Comparison of ENCODE assay signal across 10 cellular contexts in the genomic region with DNA sequence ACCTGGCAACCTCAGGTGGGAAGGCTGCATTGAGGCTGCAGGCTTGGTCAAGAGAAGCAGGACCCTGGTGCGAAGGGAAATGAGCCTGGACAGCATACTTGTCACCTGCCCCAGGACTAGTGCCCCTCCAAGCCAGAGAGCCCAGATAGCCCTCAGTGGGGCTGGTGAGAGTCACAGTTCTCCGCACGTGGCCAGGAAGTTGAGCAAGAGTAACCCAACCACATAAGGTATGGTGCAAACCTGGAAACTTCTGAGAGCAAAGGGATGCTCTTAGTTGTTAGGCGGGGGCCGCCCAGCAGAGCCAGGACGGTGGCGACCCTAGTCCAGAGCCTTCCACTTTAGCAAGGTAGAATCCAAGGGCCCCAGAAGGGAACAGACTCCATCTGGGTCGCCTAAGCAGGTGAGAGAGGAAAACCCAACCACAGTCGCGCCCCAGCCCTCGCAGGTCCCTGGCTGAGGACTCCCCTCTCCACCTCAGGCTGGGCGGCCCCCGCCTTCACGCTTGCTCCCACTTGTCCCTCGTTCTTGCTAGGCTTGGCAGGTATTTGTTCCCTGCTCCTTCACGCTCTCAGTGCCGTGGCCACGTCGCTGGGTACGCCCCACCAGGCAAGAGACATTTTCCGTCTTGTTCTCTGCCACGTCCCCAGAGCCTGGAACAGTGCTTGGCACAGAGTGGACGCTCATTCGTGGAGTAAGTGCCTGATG. TPM values are rescaled to one million over a fixed set of nuclear protein-coding genes. Genes with fewer than 3 reads are reported as not detected.
DNase-seq lines count a peak whose midpoint lies in the region; ATAC-seq, FAIRE-seq and TF ChIP-seq lines count a peak whose summit lies in the region.
"Had no signal": no experiment of that assay in that cellular context is flagged by ENCODE, and none has a peak within 500 bp of the region (broad histone marks: within the 10 kb centered on the region; RNA-seq: fewer than 3 reads in every experiment).

No MANE protein-coding gene starts in this region.

- H3K9me1 ChIP-seq in endothelial cell of umbilical vein (replicated peaks; ENCODE audit: control insufficient read depth, extremely low read depth, insufficient read depth, low read length) = no peaks in the 10 kb centered on the region

- no peak overlapping the region for H3K27ac ChIP-seq in CD4-positive, alpha-beta memory T cell (ENCODE audit: low read depth, low read length)
- H3K27ac ChIP-seq in endothelial cell of umbilical vein (ENCODE audit: insufficient read depth, low read depth, low read length) = no peak overlapping the region
- no peak overlapping the region for H3K27ac ChIP-seq in neural progenitor cell

- peaks cover 23 to 52% (median 34%) of the 10 kb centered on the region in 4 donors for H3K4me1 Mint-ChIP-seq in CD4-positive, alpha-beta memory T cell
- peaks cover 23% of the 10 kb centered on the region for H3K4me1 Mint-ChIP-seq in neural progenitor cell

- H2AFZ ChIP-seq in endothelial cell of umbilical vein (ENCODE audit: low read depth, low read length) = peak overlapping the region; percentile 96
- H2AFZ ChIP-seq in neural progenitor cell (replicated peaks) = peak overlapping the region; percentile 99

- no peaks in the 10 kb centered on the region for H3K9me3 Mint-ChIP-seq in CD4-positive, alpha-beta memory T cell
- H3K9me3 Mint-ChIP-seq in neural progenitor cell = no peaks in the 10 kb centered on the region

- TF ChIP-seq CTCF in endothelial cell of umbilical vein (IDR thresholded peaks at IDR 0.05; ENCODE audit: extremely low read depth in 1 of 2, insufficient read depth in 1 of 2, low read depth in 1 of 2, low read length in 2 of 2) (no peak), neural progenitor cell (IDR thresholded peaks at IDR 0.05) (no peak)

- H3K36me3 Mint-ChIP-seq in CD4-positive, alpha-beta memory T cell = peaks cover 7 to 21% of the 10 kb centered on the region in 2 donors
- peaks cover 9% of the 10 kb centered on the region for H3K36me3 Mint-ChIP-seq in neural progenitor cell

- H3K27me3 Mint-ChIP-seq in CD4-positive, alpha-beta memory T cell = no peaks in the 10 kb centered on the region
- H3K27me3 Mint-ChIP-seq in neural progenitor cell (ENCODE audit: insufficient read depth, low read depth) = peaks cover 9% of the 10 kb centered on the region

- dilution Hi-C loops in endothelial cell of umbilical vein (cut with MboI; ENCODE audit: extremely low pct_ligation_motif_present, low sequenced_read_pairs) = no loop called here

- intact Hi-C loops in CD4-positive, alpha-beta memory T cell (cut with micrococcal nuclease) = loop anchor here (5.0 to 10.0 kb wide), 4 partner anchors 216 to 376 kb away; partner anchors contain the start of genes CCDC32, INO80 and RPUSD2
- intact Hi-C loops in endothelial cell of umbilical vein (cut with micrococcal nuclease) = loop anchor here (5.0 to 10.0 kb wide), 3 partner anchors 106 to 328 kb away; partner anchors contain the start of genes CCDC32 and RPUSD2

- H3K27me3 ChIP-seq in CD4-positive, alpha-beta memory T cell (ENCODE audit: insufficient read depth, low read length) = no peaks in the 10 kb centered on the region
- H3K27me3 ChIP-seq in endothelial cell of umbilical vein (ENCODE audit: control insufficient read depth in 2 of 2, insufficient read depth in 2 of 2, low read length in 2 of 2) = no peaks in the 10 kb centered on the region
- H3K27me3 ChIP-seq in neural progenitor cell = peaks cover 20% of the 10 kb centered on the region

- H3K9me3 ChIP-seq in CD4-positive, alpha-beta memory T cell (ENCODE audit: control insufficient read depth in 1 of 2, low read length in 2 of 2) = no peaks in the 10 kb centered on the region
- H3K9me3 ChIP-seq in endothelial cell of umbilical vein (replicated peaks; ENCODE audit: control insufficient read depth, insufficient read depth, low read length) (no peaks in the 10 kb centered on the region), neural progenitor cell (ENCODE audit: low read depth) (no peaks in the 10 kb centered on the region)
- H3K9me3 ChIP-seq: HAP-1 had no signal

- H3K4me3 ChIP-seq in CD4-positive, alpha-beta memory T cell (ENCODE audit: low read length in 2 of 2) = no peak overlapping the region
- H3K4me3 ChIP-seq in endothelial cell of umbilical vein (replicated peaks in 1 of 3; ENCODE audit: insufficient read depth in 1 of 3, low read depth in 1 of 3, low read length in 3 of 3) (no peak overlapping the region), neural progenitor cell (peak overlapping the region; percentile 84)

- CTCF ChIA-PET in CD4-positive, alpha-beta memory T cell (lab: Charles Lee; ENCODE audit: partially characterized antibody) = interaction anchor here (0.6 to 6.3 kb wide), 20 partner anchors 11 to 338 kb away, joined by 3 to 245 read pairs (median 6); partner anchors contain the start of genes CHP1, KNL1, RAD51 and RHOV
- CTCF ChIA-PET in endothelial cell of umbilical vein (lab: Charles Lee) = interaction anchor here (0.6 to 3.7 kb wide), 41 partner anchors 8 to 451 kb away, joined by 3 to 251 read pairs (median 9); partner anchors contain the start of genes C15orf62, CHAC1, DNAJC17 and RAD51

- H3K79me2 ChIP-seq in endothelial cell of umbilical vein (ENCODE audit: control insufficient read depth, insufficient read depth, low read length) (peaks cover 18% of the 10 kb centered on the region), neural progenitor cell (ENCODE audit: low read depth) (peaks cover 26% of the 10 kb centered on the region)

- peaks cover 21% of the 10 kb centered on the region for H3K4me1 ChIP-seq in CD4-positive, alpha-beta memory T cell (ENCODE audit: insufficient read depth, low read length)
- H3K4me1 ChIP-seq in endothelial cell of umbilical vein (ENCODE audit: control insufficient read depth, extremely low read depth, insufficient read depth, low read length) (peaks cover 14% of the 10 kb centered on the region), neural progenitor cell (peaks cover 7% of the 10 kb centered on the region)
- H3K4me1 ChIP-seq: HAP-1 had no signal

- no peaks in the 10 kb centered on the region for H3K36me3 ChIP-seq in CD4-positive, alpha-beta memory T cell (ENCODE audit: insufficient read depth, low read length)
- H3K36me3 ChIP-seq in endothelial cell of umbilical vein (ENCODE audit: control insufficient read depth in 2 of 2, extremely low read depth in 1 of 2, insufficient read depth in 2 of 2, low read length in 2 of 2) = peaks cover 0 to 2% of the 10 kb centered on the region in 2 experiments
- no peaks in the 10 kb centered on the region for H3K36me3 ChIP-seq in neural progenitor cell

- H3K4me3 Mint-ChIP-seq in CD4-positive, alpha-beta memory T cell = peak overlapping the region in 7 of 8 donors; percentile 95 to 100 (median 99)
- H3K4me3 Mint-ChIP-seq in neural progenitor cell = peak overlapping the region; percentile 98

- peaks cover 4% of the 10 kb centered on the region for H3F3A ChIP-seq in neural progenitor cell (ENCODE audit: low read depth)

- no peak for TF ChIP-seq POLR2A in endothelial cell of umbilical vein (IDR thresholded peaks at IDR 0.05; ENCODE audit: low read depth, low read length)

- no peak overlapping the region for H3K9ac ChIP-seq in endothelial cell of umbilical vein (replicated peaks; ENCODE audit: extremely low read depth, insufficient read depth, low read length)
- no peak overlapping the region for H3K9ac ChIP-seq in neural progenitor cell

- no peak for DNase-seq in CD4-positive, alpha-beta memory T cell
- DNase-seq in NOMO-1 treated with DMSO at 0.1 percent for 48 hours (lab: John Stamatoyannopoulos, UW; ENCODE audit: unreplicated experiment) = peak; percentile 56
- no peak for DNase-seq in endothelial cell of umbilical vein (ENCODE audit: low read depth, low spot score)
- no peak for DNase-seq in neural progenitor cell (ENCODE audit: low spot score)
- DNase-seq in A172 (ENCODE audit: low spot score) = no peak
- DNase-seq in stimulated activated CD4-positive, alpha-beta T cell treated with anti-CD3 and anti-CD28 coated beads, Interleukin-15, amount 100 ng/mL, for 24 hours = no peak
- DNase-seq in NCI-H226 = no peak

- H3K27ac Mint-ChIP-seq in CD4-positive, alpha-beta memory T cell = peak overlapping the region in 4 of 7 donors; percentile 37 to 99 (median 98)
- H3K27ac Mint-ChIP-seq in neural progenitor cell = no peak overlapping the region

- ATAC-seq in GM21717 (IDR thresholded peaks at IDR 0.05; ENCODE audit: unreplicated experiment) = no peak

- FAIRE-seq in endothelial cell of umbilical vein (lab: Jason Lieb, UNC) = no peak

- no TSS peak for BruUV-seq in endothelial cell of umbilical vein (replicated peaks; lab: Mats Ljungman, UMichigan)

- no peak overlapping the region for H3K4me2 ChIP-seq in endothelial cell of umbilical vein (ENCODE audit: insufficient read depth, low read length)
- peak overlapping the region; percentile 80 for H3K4me2 ChIP-seq in neural progenitor cell

- H4K20me1 ChIP-seq in endothelial cell of umbilical vein (replicated peaks; ENCODE audit: control insufficient read depth, extremely low read depth, insufficient read depth, low read length) (no peaks in the 10 kb centered on the region), neural progenitor cell (ENCODE audit: low read depth) (no peaks in the 10 kb centered on the region)

- POLR2A ChIA-PET in CD4-positive, alpha-beta memory T cell (lab: Charles Lee; ENCODE audit: partially characterized antibody) = interaction anchor here (1.0 to 3.0 kb wide), 6 partner anchors 14 to 129 kb away, joined by 3 to 38 read pairs (median 12); partner anchors contain the start of genes DNAJC17, GCHFR, RHOV and ZFYVE19
- POLR2A ChIA-PET in endothelial cell of umbilical vein (lab: Charles Lee) = interaction anchor here (1.4 kb wide), 1 partner anchor 164 kb away, joined by 9 read pairs; no protein-coding TSS in a partner anchor

RNA-seq across cellular contexts. Expression of gene VPS18, which starts 1.1 kb away (rescaled TPM):
- total RNA-seq in CD4-positive, alpha-beta memory T cell = 10 to 100 TPM; 18.4 to 20.3 TPM
- 10 to 100 TPM; 14.6 to 21.6 TPM for polyA plus RNA-seq in CD4-positive, alpha-beta memory T cell
- total RNA-seq in endothelial cell of umbilical vein (32.8 and 33.3 TPM in 2 replicates), neural progenitor cell (ENCODE audit: low replicate concordance) (8.0 and 22.2 TPM in 2 replicates)
- polyA plus RNA-seq in endothelial cell of umbilical vein = 29.3 and 34.1 TPM in 2 replicates
- polyA plus RNA-seq in endothelial cell of umbilical vein (2011; cell fraction: cytosol; rRNA removed) = 19.1 and 21.5 TPM in 2 replicates
- polyA plus RNA-seq in endothelial cell of umbilical vein (2011; cell fraction: nucleus; rRNA removed) = 24.1 and 25.4 TPM in 2 replicates
- polyA plus RNA-seq in endothelial cell of umbilical vein (2012) = 22.5 and 22.6 TPM in 2 replicates
- 50.3 and 70.1 TPM in 2 replicates for polyA minus RNA-seq in endothelial cell of umbilical vein
- polyA minus RNA-seq in endothelial cell of umbilical vein (2011; cell fraction: cytosol; rRNA and poly(A)+ RNA removed) = 41.5 TPM
- polyA minus RNA-seq in endothelial cell of umbilical vein (2011; cell fraction: nucleus; rRNA and poly(A)+ RNA removed) = 20.5 and 25.5 TPM in 2 replicates
- total RNA-seq in A172 (2014; rRNA removed; shearing (Covaris generic)) = 39.7 and 41.7 TPM in 2 replicates

RNA-seq across cellular contexts. Expression of gene RHOV, which starts 19.1 kb away (rescaled TPM):
- total RNA-seq in CD4-positive, alpha-beta memory T cell = not detected
- polyA plus RNA-seq in CD4-positive, alpha-beta memory T cell = not detected
- total RNA-seq in endothelial cell of umbilical vein = 0.18 and 0.20 TPM in 2 replicates
- polyA plus RNA-seq in endothelial cell of umbilical vein = 0.15 and 0.19 TPM in 2 replicates
- 0.04 and 0.08 TPM in 2 replicates for polyA plus RNA-seq in endothelial cell of umbilical vein (2011; cell fraction: cytosol; rRNA removed)
- polyA plus RNA-seq in endothelial cell of umbilical vein (2011; cell fraction: nucleus; rRNA removed) = 1.1 TPM in 2 replicates
- polyA plus RNA-seq in endothelial cell of umbilical vein (2012) = 0.23 and 0.35 TPM in 2 replicates
- 0.15 TPM in 1 of 2 replicates, not detected in the other for polyA minus RNA-seq in endothelial cell of umbilical vein
- polyA minus RNA-seq in endothelial cell of umbilical vein (2011; cell fraction: cytosol; rRNA and poly(A)+ RNA removed) = 29.2 TPM
- 0.38 and 0.96 TPM in 2 replicates for polyA minus RNA-seq in endothelial cell of umbilical vein (2011; cell fraction: nucleus; rRNA and poly(A)+ RNA removed)
- 1.2 TPM in 1 of 2 replicates, not detected in the other for total RNA-seq in neural progenitor cell (ENCODE audit: low replicate concordance)
- 0.22 and 1.4 TPM in 2 replicates for total RNA-seq in A172 (2014; rRNA removed; shearing (Covaris generic))
- total RNA-seq: mononuclear cell had no signal

RNA-seq across cellular contexts. Expression of gene DLL4, which starts 36.0 kb away (rescaled TPM):
- total RNA-seq in CD4-positive, alpha-beta memory T cell = not detected
- not detected for polyA plus RNA-seq in CD4-positive, alpha-beta memory T cell
- 55.2 and 75.8 TPM in 2 replicates for total RNA-seq in endothelial cell of umbilical vein
- polyA plus RNA-seq in endothelial cell of umbilical vein = 25.5 and 57.8 TPM in 2 replicates
- 26.3 and 26.9 TPM in 2 replicates for polyA plus RNA-seq in endothelial cell of umbilical vein (2011; cell fraction: cytosol; rRNA removed)
- polyA plus RNA-seq in endothelial cell of umbilical vein (2011; cell fraction: nucleus; rRNA removed) = 173 and 179 TPM in 2 replicates
- polyA plus RNA-seq in endothelial cell of umbilical vein (2012) = 3.9 and 5.5 TPM in 2 replicates
- 41.3 and 85.8 TPM in 2 replicates for polyA minus RNA-seq in endothelial cell of umbilical vein
- 7.6 TPM for polyA minus RNA-seq in endothelial cell of umbilical vein (2011; cell fraction: cytosol; rRNA and poly(A)+ RNA removed)
- 142 and 155 TPM in 2 replicates for polyA minus RNA-seq in endothelial cell of umbilical vein (2011; cell fraction: nucleus; rRNA and poly(A)+ RNA removed)
- 0.12 TPM in 1 of 2 replicates, not detected in the other for total RNA-seq in neural progenitor cell (ENCODE audit: low replicate concordance)
- not detected in 2 replicates for total RNA-seq in A172 (2014; rRNA removed; shearing (Covaris generic))
- total RNA-seq: mononuclear cell had no signal

RNA-seq across cellular contexts. Expression of gene SPINT1, which starts 49.3 kb away (rescaled TPM):
- 1 to 10 TPM; 3.8 to 4.0 TPM for total RNA-seq in CD4-positive, alpha-beta memory T cell
- polyA plus RNA-seq in CD4-positive, alpha-beta memory T cell = 1 to 10 TPM; 4.0 to 5.3 TPM
- total RNA-seq in endothelial cell of umbilical vein (3.6 and 4.2 TPM in 2 replicates), neural progenitor cell (ENCODE audit: low replicate concordance) (12.0 and 13.7 TPM in 2 replicates)
- polyA plus RNA-seq in endothelial cell of umbilical vein = 4.1 and 4.9 TPM in 2 replicates
- 1.9 and 2.8 TPM in 2 replicates for polyA plus RNA-seq in endothelial cell of umbilical vein (2011; cell fraction: cytosol; rRNA removed)
- 1.7 and 3.3 TPM in 2 replicates for polyA plus RNA-seq in endothelial cell of umbilical vein (2011; cell fraction: nucleus; rRNA removed)
- polyA plus RNA-seq in endothelial cell of umbilical vein (2012) = 2.4 and 7.0 TPM in 2 replicates
- 3.5 and 4.6 TPM in 2 replicates for polyA minus RNA-seq in endothelial cell of umbilical vein
- polyA minus RNA-seq in endothelial cell of umbilical vein (2011; cell fraction: cytosol; rRNA and poly(A)+ RNA removed) = not detected
- 0.38 and 0.82 TPM in 2 replicates for polyA minus RNA-seq in endothelial cell of umbilical vein (2011; cell fraction: nucleus; rRNA and poly(A)+ RNA removed)
- total RNA-seq in A172 (2014; rRNA removed; shearing (Covaris generic)) = 0.22 and 1.3 TPM in 2 replicates

Comparison
In these comparisons a context has a peak if more than half of its experiments do, and no peak if none do; other contexts are left out.
1. RNA of gene DLL4, which starts 36.0 kb away (total RNA-seq): 55.2 to 75.8 TPM in endothelial cell of umbilical vein; not detected in CD4-positive, alpha-beta memory T cell, 0.12 TPM in neural progenitor cell and not detected in A172; every median in the first group is over 10 times any median in the second.